9 cellular contexts compared by ENCODE assay signal in the genomic region with DNA sequence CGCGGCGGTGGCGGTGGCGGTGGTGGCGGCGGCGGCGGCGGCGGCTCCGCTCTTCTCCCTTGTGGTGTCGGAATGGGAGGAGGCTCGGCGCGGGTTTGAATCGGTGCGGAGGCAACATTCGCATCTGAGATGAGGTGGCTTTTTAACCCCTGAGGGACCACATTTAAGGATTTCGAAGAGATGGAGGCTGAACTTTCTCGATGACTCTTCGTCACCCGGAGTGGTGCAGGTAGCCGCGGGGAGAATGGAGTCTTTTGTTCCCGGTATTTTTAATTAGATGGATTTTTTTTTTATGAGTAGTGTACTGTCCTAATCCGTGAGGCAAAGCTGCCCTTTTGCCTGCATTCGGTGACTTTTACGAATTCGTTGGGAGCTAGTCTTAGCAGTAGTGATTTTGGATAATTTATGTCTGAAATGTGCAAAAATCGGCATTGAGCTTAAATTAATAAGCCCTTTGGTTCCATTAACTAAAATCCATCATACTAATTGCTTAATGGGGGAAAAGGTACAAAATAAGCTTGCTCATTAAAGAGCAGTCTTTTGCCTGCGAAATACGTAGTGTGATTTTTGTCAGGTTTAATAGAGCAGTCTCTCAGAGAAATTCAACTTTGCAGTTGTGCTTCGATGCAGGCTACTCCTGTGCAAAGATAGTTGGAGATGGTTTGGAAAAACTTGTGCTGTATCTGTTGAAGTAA.
DNase-seq lines count a peak whose midpoint lies in the region; ATAC-seq and TF ChIP-seq lines count a peak whose summit lies in the region.
"Had no signal": no experiment of that assay in that cellular context is flagged by ENCODE, and none has a peak within 500 bp of the region (broad histone marks: within the 10 kb centered on the region; RNA-seq: fewer than 3 reads in every experiment).

No MANE protein-coding gene starts in this region.

- peaks cover 67% of the 10 kb centered on the region for H3K27me3 ChIP-seq in CD4-positive, alpha-beta T cell (ENCODE audit: control insufficient read depth, insufficient read depth, low read length)
- H3K27me3 ChIP-seq in HCT116 (ENCODE audit: insufficient read depth, low read length): peaks cover 66% of the 10 kb centered on the region
- no peaks in the 10 kb centered on the region for H3K27me3 ChIP-seq in rectal smooth muscle tissue (ENCODE audit: control insufficient read depth, insufficient read depth, low read length)

- TF ChIP-seq RAD21 in HCT116 (IDR thresholded peaks at IDR 0.05; ENCODE audit: low read depth): no peak

- H4K20me1 ChIP-seq in HCT116 (ENCODE audit: insufficient read depth): no peaks in the 10 kb centered on the region

- intact Hi-C loops in CD4-positive, alpha-beta T cell (cut with DNase I, micrococcal nuclease): no loop called here
- intact Hi-C loops in HCT116 (cut with micrococcal nuclease): no loop called here

- peaks cover 25% of the 10 kb centered on the region for H3K4me1 Mint-ChIP-seq in CD4-positive, alpha-beta T cell (ENCODE audit: low read depth)
- H3K4me1 Mint-ChIP-seq in activated CD4-positive, alpha-beta memory T cell treated with anti-CD3 and anti-CD28 coated beads, Interleukin-2, amount 10 ng/mL, durations not matched to agents 7 days and 5 days: peaks cover 13% of the 10 kb centered on the region

- H3K27ac ChIP-seq in CD4-positive, alpha-beta T cell (ENCODE audit: low read depth, low read length): no peak overlapping the region
- no peak overlapping the region for H3K27ac ChIP-seq in HCT116 (ENCODE audit: low read depth, low read length)
- peak overlapping the region; percentile 61 for H3K27ac ChIP-seq in rectal smooth muscle tissue (ENCODE audit: low read depth, low read length)
- H3K27ac ChIP-seq: neutrophil had no signal

- H3K27me3 Mint-ChIP-seq in CD4-positive, alpha-beta T cell: peaks cover 83% of the 10 kb centered on the region
- peaks cover 53% of the 10 kb centered on the region for H3K27me3 Mint-ChIP-seq in activated CD4-positive, alpha-beta memory T cell treated with anti-CD3 and anti-CD28 coated beads, Interleukin-2, amount 10 ng/mL, durations not matched to agents 7 days and 5 days

- no peak for TF ChIP-seq CTCF in CD4-positive, alpha-beta T cell (IDR thresholded peaks at IDR 0.05)
- no peak for TF ChIP-seq CTCF in HCT116 (IDR thresholded peaks at IDR 0.05 in 2 of 3, conservative IDR thresholded peaks at IDR 0.05 in 1 of 3; ENCODE audit: borderline replicate concordance in 1 of 3, insufficient read depth in 1 of 3, low read depth in 2 of 3, low read length in 2 of 3)

- no TSS peak for BruUV-seq in HCT116 (replicated peaks; lab: Mats Ljungman, UMichigan)

- RAD21 ChIA-PET in HCT116 (lab: Charles Lee; ENCODE audit: low non-redundant PET in 1 of 2, low total read pairs in 2 of 2, uncharacterized antibody in 2 of 2, unreplicated experiment in 2 of 2): no interaction called here

- POLR2A ChIA-PET in CD4-positive, alpha-beta T cell (lab: Charles Lee): no interaction called here
- POLR2A ChIA-PET in HCT116 (lab: Charles Lee): no interaction called here
- POLR2A ChIA-PET in activated CD4-positive, alpha-beta memory T cell treated with anti-CD3 and anti-CD28 coated beads, Interleukin-2, amount 10 ng/mL, durations not matched to agents 7 days and 5 days (lab: Charles Lee): no interaction called here

- H3K4me3 ChIP-seq in HCT116 (replicated peaks in 1 of 2; ENCODE audit: low read depth in 1 of 2, low read length in 2 of 2) (peak overlapping the region; percentile 24 to 43), rectal smooth muscle tissue (ENCODE audit: low read length) (peak overlapping the region; percentile 61)

- H3K79me2 ChIP-seq in HCT116 (ENCODE audit: insufficient read depth, low read length): no peaks in the 10 kb centered on the region

- no peak overlapping the region for H3K27ac Mint-ChIP-seq in CD4-positive, alpha-beta T cell
- H3K27ac Mint-ChIP-seq in activated CD4-positive, alpha-beta memory T cell treated with anti-CD3 and anti-CD28 coated beads, Interleukin-2, amount 10 ng/mL, durations not matched to agents 7 days and 5 days: no peak overlapping the region

- DNase-seq in CD4-positive, alpha-beta T cell: no peak
- no peak for DNase-seq in HCT116 (ENCODE audit: low read depth, low spot score)
- DNase-seq in activated CD4-positive, alpha-beta memory T cell treated with anti-CD3 and anti-CD28 coated beads, Interleukin-2, amount 10 ng/mL, durations not matched to agents 7 days and 5 days: no peak
- peak; percentile 12 for DNase-seq in hepatic stellate cell (ENCODE audit: low spot score)
- no peak for DNase-seq in germinal center (ENCODE audit: low spot score)
- DNase-seq in COLO829 (ENCODE audit: low spot score): no peak

- CTCF ChIA-PET in CD4-positive, alpha-beta T cell (lab: Charles Lee): no interaction called here
- CTCF ChIA-PET in HCT116 (lab: Charles Lee): no interaction called here
- CTCF ChIA-PET in activated CD4-positive, alpha-beta memory T cell treated with anti-CD3 and anti-CD28 coated beads, Interleukin-2, amount 10 ng/mL, durations not matched to agents 7 days and 5 days (lab: Charles Lee): no interaction called here

- peak overlapping the region; percentile 63 for H3K4me2 ChIP-seq in HCT116 (ENCODE audit: low read length)

- peak overlapping the region; percentile 48 for H2AFZ ChIP-seq in HCT116 (ENCODE audit: low read depth, low read length, poor library complexity, severe bottlenecking)

- H3K9ac ChIP-seq in HCT116 (ENCODE audit: low read length): no peak overlapping the region
- no peak overlapping the region for H3K9ac ChIP-seq in rectal smooth muscle tissue (ENCODE audit: low read length)

- no peaks in the 10 kb centered on the region for H3K9me3 ChIP-seq in CD4-positive, alpha-beta T cell (ENCODE audit: control insufficient read depth, low read length)
- H3K9me3 ChIP-seq in HCT116 (ENCODE audit: control insufficient read depth in 1 of 2, insufficient read depth in 1 of 2, low read depth in 1 of 2, low read length in 2 of 2): no peaks in the 10 kb centered on the region
- H3K9me3 ChIP-seq: neutrophil had no signal

- no peaks in the 10 kb centered on the region for H3K9me3 Mint-ChIP-seq in CD4-positive, alpha-beta T cell
- no peaks in the 10 kb centered on the region for H3K9me3 Mint-ChIP-seq in activated CD4-positive, alpha-beta memory T cell treated with anti-CD3 and anti-CD28 coated beads, Interleukin-2, amount 10 ng/mL, durations not matched to agents 7 days and 5 days

- no peak for TF ChIP-seq POLR2A in HCT116 (IDR thresholded peaks at IDR 0.05; ENCODE audit: borderline replicate concordance, extremely low read depth, insufficient read depth, insufficient read length)

- H3K9me2 ChIP-seq in HCT116 (ENCODE audit: insufficient read depth): no peaks in the 10 kb centered on the region

- no peaks in the 10 kb centered on the region for H3K36me3 Mint-ChIP-seq in CD4-positive, alpha-beta T cell (ENCODE audit: low read depth)
- no peaks in the 10 kb centered on the region for H3K36me3 Mint-ChIP-seq in activated CD4-positive, alpha-beta memory T cell treated with anti-CD3 and anti-CD28 coated beads, Interleukin-2, amount 10 ng/mL, durations not matched to agents 7 days and 5 days (ENCODE audit: low read depth)

- peak overlapping the region; percentile 75 for H3K4me3 Mint-ChIP-seq in CD4-positive, alpha-beta T cell
- H3K4me3 Mint-ChIP-seq in activated CD4-positive, alpha-beta memory T cell treated with anti-CD3 and anti-CD28 coated beads, Interleukin-2, amount 10 ng/mL, durations not matched to agents 7 days and 5 days: peak overlapping the region; percentile 46

- ATAC-seq in CD4-positive, alpha-beta T cell (ENCODE audit: poor library complexity): no peak
- ATAC-seq in HCT116 (peak; percentile 31), GM21576 (IDR thresholded peaks at IDR 0.05; ENCODE audit: unreplicated experiment) (no peak)

- H3K4me1 ChIP-seq in HCT116 (ENCODE audit: control insufficient read depth in 1 of 2, insufficient read depth in 2 of 2, low read length in 2 of 2) (peaks cover 0 to 5% of the 10 kb centered on the region in 2 experiments; a peak in 1 of 4 replicates), rectal smooth muscle tissue (ENCODE audit: control insufficient read depth, insufficient read depth, low read length) (peaks cover 15% of the 10 kb centered on the region)

- no peaks in the 10 kb centered on the region for H3K36me3 ChIP-seq in HCT116 (ENCODE audit: control insufficient read depth in 1 of 2, insufficient read depth in 2 of 2, low read length in 2 of 2)
- H3K36me3 ChIP-seq in rectal smooth muscle tissue (ENCODE audit: control insufficient read depth, insufficient read depth, low read length): no peaks in the 10 kb centered on the region
- H3K36me3 ChIP-seq: neutrophil had no signal

TF ChIP-seq in HCT116, 20 proteins besides CTCF, POLR2A, EP300 and RAD21:
- TF ChIP-seq JUND (IDR thresholded peaks at IDR 0.05): no peak
- no peak for TF ChIP-seq EZH2phosphoT487 (IDR thresholded peaks at IDR 0.05; ENCODE audit: borderline replicate concordance)
- TF ChIP-seq EZH2 (IDR thresholded peaks at IDR 0.05): no peak
- TF ChIP-seq ZFX (IDR thresholded peaks at IDR 0.05): no peak
- TF ChIP-seq FOSL1 (IDR thresholded peaks at IDR 0.05; ENCODE audit: low read depth): no peak
- no peak for TF ChIP-seq SP1 (IDR thresholded peaks at IDR 0.05; ENCODE audit: low read depth)
- no peak for TF ChIP-seq ZNF274 (IDR thresholded peaks at IDR 0.05; ENCODE audit: low read depth, low read length)
- no peak for TF ChIP-seq POLR2AphosphoS5 (IDR thresholded peaks at IDR 0.05; ENCODE audit: low read depth, low read length)
- TF ChIP-seq EGR1 (IDR thresholded peaks at IDR 0.05; ENCODE audit: low read depth): no peak
- TF ChIP-seq SIN3A (IDR thresholded peaks at IDR 0.05; ENCODE audit: low read depth): no peak
- no peak for TF ChIP-seq MAX (IDR thresholded peaks at IDR 0.05)
- no peak for TF ChIP-seq TCF7L2 (IDR thresholded peaks at IDR 0.05; ENCODE audit: borderline replicate concordance, extremely low read depth, insufficient read depth, insufficient read length)
- TF ChIP-seq CBX3 (IDR thresholded peaks at IDR 0.05; ENCODE audit: low read depth): no peak
- no peak for TF ChIP-seq CEBPB (IDR thresholded peaks at IDR 0.05; ENCODE audit: low read depth)
- TF ChIP-seq YY1 (IDR thresholded peaks at IDR 0.05; ENCODE audit: extremely low read depth, insufficient replicate concordance, low read depth, low read length): no peak
